1 cellular context compared by ENCODE assay signal in the genomic region with DNA sequence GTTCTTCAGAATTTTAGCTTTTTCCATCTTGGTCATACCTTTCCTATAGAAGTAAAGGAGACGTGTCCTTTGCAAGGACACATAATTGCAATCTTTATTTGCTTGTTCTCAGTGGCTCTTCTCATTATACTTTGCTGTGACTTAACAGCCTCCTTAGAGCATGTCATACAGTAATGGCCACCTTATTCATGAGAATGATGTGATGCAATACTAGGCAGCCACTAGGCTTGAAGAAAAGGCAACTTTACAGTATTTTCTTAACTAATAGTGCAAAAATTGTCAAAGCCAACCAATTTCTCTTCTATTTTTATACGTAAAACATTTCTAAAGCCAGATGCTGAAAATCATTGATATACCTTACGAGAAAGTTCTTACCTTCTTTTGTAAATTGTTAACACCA.
TF ChIP-seq lines count a peak whose summit lies in the region.

No MANE protein-coding gene starts in this region.

TF ChIP-seq in IMR-90, 13 proteins besides CTCF, POLR2A, EP300 and RAD21 (continued from another document):
- TF ChIP-seq, protein P1, sequence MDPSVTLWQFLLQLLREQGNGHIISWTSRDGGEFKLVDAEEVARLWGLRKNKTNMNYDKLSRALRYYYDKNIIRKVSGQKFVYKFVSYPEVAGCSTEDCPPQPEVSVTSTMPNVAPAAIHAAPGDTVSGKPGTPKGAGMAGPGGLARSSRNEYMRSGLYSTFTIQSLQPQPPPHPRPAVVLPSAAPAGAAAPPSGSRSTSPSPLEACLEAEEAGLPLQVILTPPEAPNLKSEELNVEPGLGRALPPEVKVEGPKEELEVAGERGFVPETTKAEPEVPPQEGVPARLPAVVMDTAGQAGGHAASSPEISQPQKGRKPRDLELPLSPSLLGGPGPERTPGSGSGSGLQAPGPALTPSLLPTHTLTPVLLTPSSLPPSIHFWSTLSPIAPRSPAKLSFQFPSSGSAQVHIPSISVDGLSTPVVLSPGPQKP (IDR thresholded peaks at IDR 0.05; ENCODE audit: borderline replicate concordance, low read depth, low read length): no peak
